ENCODE assay signal across 10 cellular contexts in genomic region chr13:77478645-77478997, GRCh38. TPM values are rescaled to one million over a fixed set of nuclear protein-coding genes. Genes with fewer than 3 reads are reported as not detected.
DNase-seq lines count a peak whose midpoint lies in the region; ATAC-seq, FAIRE-seq and TF ChIP-seq lines count a peak whose summit lies in the region.
"Had no signal": no experiment of that assay in that cellular context is flagged by ENCODE, and none has a peak within 500 bp of the region (broad histone marks: within the 10 kb centered on the region; RNA-seq: fewer than 3 reads in every experiment).

No MANE protein-coding gene starts in this region.

- H3K4me3 ChIP-seq in iPS-18a (ENCODE audit: low read length) (peak overlapping the region; percentile 65), thyroid gland (replicated peaks in 1 of 3) (no peak overlapping the region)

- no peak for FAIRE-seq in RCC 7860 (lab: Jason Lieb, UNC)

- H3K9me3 ChIP-seq in iPS-18a (ENCODE audit: control insufficient read depth, low read depth, low read length) (no peaks in the 10 kb centered on the region), thyroid gland (no peaks in the 10 kb centered on the region)

- H3K27me3 Mint-ChIP-seq in activated naive CD4-positive, alpha-beta T cell treated with anti-CD3 and anti-CD28 coated beads, Interleukin-2, amount 10 ng/mL, durations not matched to agents 7 days and 5 days: peaks cover 14% of the 10 kb centered on the region

- WGBS in thyroid gland, 2 donors: 10 to 16% methylated on average over 5 of the region's 5 CpGs

- no peaks in the 10 kb centered on the region for H3K36me3 ChIP-seq in iPS-18a (ENCODE audit: control insufficient read depth, low read depth, low read length)
- H3K36me3 ChIP-seq in thyroid gland: no peaks in the 10 kb centered on the region

- H3K36me3 Mint-ChIP-seq in activated naive CD4-positive, alpha-beta T cell treated with anti-CD3 and anti-CD28 coated beads, Interleukin-2, amount 10 ng/mL, durations not matched to agents 7 days and 5 days: peaks cover 2% of the 10 kb centered on the region

- H3K4me3 Mint-ChIP-seq in activated naive CD4-positive, alpha-beta T cell treated with anti-CD3 and anti-CD28 coated beads, Interleukin-2, amount 10 ng/mL, durations not matched to agents 7 days and 5 days: peak overlapping the region; percentile 74

- peak; percentile 48 for ATAC-seq in SK-N-SH treated with all-trans-retinoic acid at 6 μM for 48 hours

- peak overlapping the region; percentile 79 for H3K9ac ChIP-seq in iPS-18a (ENCODE audit: low read length)

- intact Hi-C loops in thyroid gland (cut with DNase I): loop anchor here (10.0 kb wide), 1 partner anchor 144 kb away; no protein-coding TSS in a partner anchor

- H3K27me3 ChIP-seq in iPS-18a (ENCODE audit: control insufficient read depth, insufficient read depth, low read length) (no peaks in the 10 kb centered on the region), thyroid gland (no peaks in the 10 kb centered on the region)

- H3K4me1 ChIP-seq in iPS-18a (ENCODE audit: control insufficient read depth, low read depth, low read length) (peaks cover 35% of the 10 kb centered on the region), thyroid gland (peaks cover 5 to 14% of the 10 kb centered on the region in 2 donors)

- DNase-seq in activated naive CD4-positive, alpha-beta T cell treated with anti-CD3 and anti-CD28 coated beads, Interleukin-2, amount 10 ng/mL, durations not matched to agents 7 days and 5 days: no peak
- DNase-seq in activated naive CD4-positive, alpha-beta T cell treated with Interleukin-2 at 50 U/mL for 16 hours: no peak
- no peak for DNase-seq in thyroid gland
- no peak for DNase-seq in RCC 7860 (ENCODE audit: low spot score)
- DNase-seq in activated effector memory CD4-positive, alpha-beta T cell treated with anti-CD3 and anti-CD28 coated beads, Interleukin-2, amount 50 U/mL, for 16 hours: no peak
- no peak for DNase-seq in activated gamma-delta T cell (lab: John Stamatoyannopoulos, UW)

- peak overlapping the region; percentile 81 for H3K27ac Mint-ChIP-seq in activated naive CD4-positive, alpha-beta T cell treated with anti-CD3 and anti-CD28 coated beads, Interleukin-2, amount 10 ng/mL, durations not matched to agents 7 days and 5 days

- peaks cover 4% of the 10 kb centered on the region for H3K9me3 Mint-ChIP-seq in activated naive CD4-positive, alpha-beta T cell treated with anti-CD3 and anti-CD28 coated beads, Interleukin-2, amount 10 ng/mL, durations not matched to agents 7 days and 5 days

- H3K4me1 Mint-ChIP-seq in activated naive CD4-positive, alpha-beta T cell treated with anti-CD3 and anti-CD28 coated beads, Interleukin-2, amount 10 ng/mL, durations not matched to agents 7 days and 5 days: peaks cover 11% of the 10 kb centered on the region

- no peak for TF ChIP-seq CTCF in thyroid gland (IDR thresholded peaks at IDR 0.05)

- TF ChIP-seq POLR2A in thyroid gland (IDR thresholded peaks at IDR 0.05): no peak

- H3K27ac ChIP-seq in iPS-18a (ENCODE audit: low read length) (peak overlapping the region; percentile 44), thyroid gland (peak overlapping the region in 2 of 3 donors; percentile 33 to 54)

- CTCF ChIA-PET in activated naive CD4-positive, alpha-beta T cell treated with anti-CD3 and anti-CD28 coated beads, Interleukin-2, amount 10 ng/mL, durations not matched to agents 7 days and 5 days (lab: Charles Lee): interaction anchor here (0.6 to 3.0 kb wide), 33 partner anchors 9 to 1600 kb away, joined by 3 to 26 read pairs (median 4); partner anchors contain the start of gene MYCBP2

TF ChIP-seq in SK-N-SH treated with all-trans-retinoic acid at 6 μM for 48 hours, 23 proteins besides CTCF, POLR2A, EP300 and RAD21:
- TF ChIP-seq ZNF70 (CRISPR knock-in tag; IDR thresholded peaks at IDR 0.05): no peak
- no peak for TF ChIP-seq CSRNP3 (CRISPR knock-in tag; IDR thresholded peaks at IDR 0.05)
- no peak for TF ChIP-seq OSR1 (CRISPR knock-in tag; IDR thresholded peaks at IDR 0.05)
- TF ChIP-seq ZNF8 (CRISPR knock-in tag; IDR thresholded peaks at IDR 0.05): no peak
- TF ChIP-seq ZNF565 (CRISPR knock-in tag; conservative IDR thresholded peaks at IDR 0.05; ENCODE audit: low read depth): no peak
- TF ChIP-seq ESRRG (CRISPR knock-in tag; IDR thresholded peaks at IDR 0.05): no peak
- TF ChIP-seq TSHZ2 (CRISPR knock-in tag; IDR thresholded peaks at IDR 0.05): no peak
- no peak for TF ChIP-seq PATZ1 (CRISPR knock-in tag; IDR thresholded peaks at IDR 0.05; ENCODE audit: borderline replicate concordance)
- no peak for TF ChIP-seq BACH2 (CRISPR knock-in tag; IDR thresholded peaks at IDR 0.05; ENCODE audit: borderline replicate concordance)
- TF ChIP-seq ZFP30 (CRISPR knock-in tag; IDR thresholded peaks at IDR 0.05): no peak
- TF ChIP-seq CSDC2 (CRISPR knock-in tag; IDR thresholded peaks at IDR 0.05): no peak
- TF ChIP-seq CREB5 (CRISPR knock-in tag; IDR thresholded peaks at IDR 0.05; ENCODE audit: low read depth): no peak
TF ChIP-seq in SK-N-SH treated with all-trans-retinoic acid at 6 μM for 48 hours: peak in this region for 0.

RNA-seq across cellular contexts. Expression of gene SCEL, which starts 56.9 kb away (rescaled TPM):
- total RNA-seq in thyroid gland: 1 to 10 TPM in 3 of 4 donors, under 1 TPM in 1; 0.79 to 3.4 (median 2.0) TPM
- total RNA-seq: myocyte, SK-MEL-5 had no signal
